ENCODE assay signal across 1 cellular context in the genomic region with DNA sequence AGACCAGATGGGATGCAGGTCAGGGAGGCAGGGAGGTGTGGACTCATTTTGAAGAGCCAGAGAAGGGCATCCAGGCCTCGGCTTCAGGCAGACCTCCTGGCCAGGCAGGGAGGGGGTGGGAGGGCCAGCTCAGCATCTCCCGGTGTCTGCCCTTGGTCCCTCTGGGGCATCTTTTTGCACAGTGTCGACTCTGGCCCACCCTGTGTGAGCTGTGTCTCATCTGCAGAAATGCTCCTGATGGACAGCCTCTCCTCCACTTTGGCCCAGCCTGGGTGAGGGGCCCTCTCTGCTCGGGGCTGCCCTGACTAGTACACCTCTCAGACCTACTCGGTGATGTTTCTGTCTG.
TF ChIP-seq lines count a peak whose summit lies in the region.

No MANE protein-coding gene starts in this region.

TF ChIP-seq in SK-N-SH, 30 proteins besides CTCF, POLR2A, EP300 and RAD21:
- no peak for TF ChIP-seq GABPA (IDR thresholded peaks at IDR 0.05; ENCODE audit: low read depth)
- TF ChIP-seq, protein P1, sequence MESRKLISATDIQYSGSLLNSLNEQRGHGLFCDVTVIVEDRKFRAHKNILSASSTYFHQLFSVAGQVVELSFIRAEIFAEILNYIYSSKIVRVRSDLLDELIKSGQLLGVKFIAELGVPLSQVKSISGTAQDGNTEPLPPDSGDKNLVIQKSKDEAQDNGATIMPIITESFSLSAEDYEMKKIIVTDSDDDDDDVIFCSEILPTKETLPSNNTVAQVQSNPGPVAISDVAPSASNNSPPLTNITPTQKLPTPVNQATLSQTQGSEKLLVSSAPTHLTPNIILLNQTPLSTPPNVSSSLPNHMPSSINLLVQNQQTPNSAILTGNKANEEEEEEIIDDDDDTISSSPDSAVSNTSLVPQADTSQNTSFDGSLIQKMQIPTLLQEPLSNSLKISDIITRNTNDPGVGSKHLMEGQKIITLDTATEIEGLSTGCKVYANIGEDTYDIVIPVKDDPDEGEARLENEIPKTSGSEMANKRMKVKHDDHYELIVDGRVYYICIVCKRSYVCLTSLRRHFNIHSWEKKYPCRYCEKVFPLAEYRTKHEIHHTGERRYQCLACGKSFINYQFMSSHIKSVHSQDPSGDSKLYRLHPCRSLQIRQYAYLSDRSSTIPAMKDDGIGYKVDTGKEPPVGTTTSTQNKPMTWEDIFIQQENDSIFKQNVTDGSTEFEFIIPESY (IDR thresholded peaks at IDR 0.05; ENCODE audit: borderline replicate concordance, low read depth), result no peak
- TF ChIP-seq TEAD4 (IDR thresholded peaks at IDR 0.05; ENCODE audit: borderline replicate concordance, insufficient read depth), result no peak
- TF ChIP-seq TAF1 (IDR thresholded peaks at IDR 0.05; ENCODE audit: borderline replicate concordance, low read depth, low read length), result no peak
- no peak for TF ChIP-seq SMC3 (IDR thresholded peaks at IDR 0.05; ENCODE audit: low read depth, low read length)
- no peak for TF ChIP-seq TCF12 (IDR thresholded peaks at IDR 0.05)
- TF ChIP-seq GATA2 (CRISPR knock-in tag; IDR thresholded peaks at IDR 0.05), result no peak
- TF ChIP-seq, protein P2, sequence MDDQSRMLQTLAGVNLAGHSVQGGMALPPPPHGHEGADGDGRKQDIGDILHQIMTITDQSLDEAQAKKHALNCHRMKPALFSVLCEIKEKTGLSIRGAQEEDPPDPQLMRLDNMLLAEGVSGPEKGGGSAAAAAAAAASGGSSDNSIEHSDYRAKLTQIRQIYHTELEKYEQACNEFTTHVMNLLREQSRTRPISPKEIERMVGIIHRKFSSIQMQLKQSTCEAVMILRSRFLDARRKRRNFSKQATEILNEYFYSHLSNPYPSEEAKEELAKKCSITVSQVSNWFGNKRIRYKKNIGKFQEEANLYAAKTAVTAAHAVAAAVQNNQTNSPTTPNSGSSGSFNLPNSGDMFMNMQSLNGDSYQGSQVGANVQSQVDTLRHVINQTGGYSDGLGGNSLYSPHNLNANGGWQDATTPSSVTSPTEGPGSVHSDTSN (IDR thresholded peaks at IDR 0.05), result no peak
- no peak for TF ChIP-seq RXRA (IDR thresholded peaks at IDR 0.05; ENCODE audit: borderline replicate concordance, low read depth)
- no peak for TF ChIP-seq NFIC (IDR thresholded peaks at IDR 0.05; ENCODE audit: borderline replicate concordance)
- TF ChIP-seq, protein P3, sequence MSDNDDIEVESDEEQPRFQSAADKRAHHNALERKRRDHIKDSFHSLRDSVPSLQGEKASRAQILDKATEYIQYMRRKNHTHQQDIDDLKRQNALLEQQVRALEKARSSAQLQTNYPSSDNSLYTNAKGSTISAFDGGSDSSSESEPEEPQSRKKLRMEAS (IDR thresholded peaks at IDR 0.05; ENCODE audit: low read depth), result no peak
- no peak for TF ChIP-seq USF2 (IDR thresholded peaks at IDR 0.05; ENCODE audit: borderline replicate concordance, low read depth, low read length)
- no peak for TF ChIP-seq EZH2phosphoT487 (IDR thresholded peaks at IDR 0.05; ENCODE audit: borderline replicate concordance, low read depth)
